ENCODE assay signal across 10 cellular contexts in genomic region chr18:44938396-44939036, GRCh38.
DNase-seq lines count a peak whose midpoint lies in the region; ATAC-seq and TF ChIP-seq lines count a peak whose summit lies in the region.
"Had no signal": no experiment of that assay in that cellular context is flagged by ENCODE, and none has a peak within 500 bp of the region (broad histone marks: within the 10 kb centered on the region; RNA-seq: fewer than 3 reads in every experiment).

No MANE protein-coding gene starts in this region.

- DNase-seq in ELF-1 (ENCODE audit: low read depth, low spot score): peak; percentile 14
- peak; percentile 75 for DNase-seq in NCI-H2171 (lab: John Stamatoyannopoulos, UW)
- no peak for DNase-seq in activated B cell treated with CpG ODN at 0.5 μM for 24 hours
- DNase-seq in naive B cell: no peak
- DNase-seq in T-helper 17 cell: no peak
- DNase-seq in sciatic nerve (ENCODE audit: low spot score): no peak
- DNase-seq: C1 segment of cervical spinal cord, left ventricle myocardium superior had no signal

- H3K4me3 Mint-ChIP-seq in activated B cell treated with CpG ODN at 0.5 μM for 24 hours (no peak overlapping the region), naive B cell (peak overlapping the region in 1 of 8 donors; percentile 36), T-helper 17 cell (no peak overlapping the region)

- no peak for TF ChIP-seq CTCF in activated B cell treated with CpG ODN at 0.5 μM for 24 hours (IDR thresholded peaks at IDR 0.05)

- POLR2A ChIA-PET in activated B cell treated with CpG ODN at 0.5 μM for 24 hours (lab: Charles Lee): no interaction called here

- H3K27me3 Mint-ChIP-seq in activated B cell treated with CpG ODN at 0.5 μM for 24 hours: no peaks in the 10 kb centered on the region
- no peaks in the 10 kb centered on the region for H3K27me3 Mint-ChIP-seq in naive B cell
- H3K27me3 Mint-ChIP-seq in T-helper 17 cell: peaks cover 34% of the 10 kb centered on the region

- CTCF ChIA-PET in activated B cell treated with CpG ODN at 0.5 μM for 24 hours (lab: Charles Lee): interaction anchor here (1.4 kb wide), 1 partner anchor 274 kb away, joined by 4 read pairs; no protein-coding TSS in a partner anchor

- H3K4me1 Mint-ChIP-seq in activated B cell treated with CpG ODN at 0.5 μM for 24 hours (peaks cover 40% of the 10 kb centered on the region), naive B cell (peaks cover 46 to 78% (median 66%) of the 10 kb centered on the region in 3 donors), T-helper 17 cell (no peaks in the 10 kb centered on the region)

- no peaks in the 10 kb centered on the region for H3K9me3 Mint-ChIP-seq in activated B cell treated with CpG ODN at 0.5 μM for 24 hours
- peaks cover 0 to 4% (median 1%) of the 10 kb centered on the region in 7 donors for H3K9me3 Mint-ChIP-seq in naive B cell

- no peaks in the 10 kb centered on the region for H3K9me3 ChIP-seq in T-helper 17 cell (ENCODE audit: control insufficient read depth, low read length, poor library complexity, severe bottlenecking)

- H3K27ac Mint-ChIP-seq in activated B cell treated with CpG ODN at 0.5 μM for 24 hours (peak overlapping the region; percentile 63), naive B cell (peak overlapping the region in 4 of 6 donors; percentile 2 to 78 (median 36)), T-helper 17 cell (no peak overlapping the region)

- intact Hi-C loops in activated B cell treated with CpG ODN at 0.5 μM for 24 hours (cut with micrococcal nuclease) (no loop called here), sciatic nerve (cut with DNase I) (no loop called here)

- no peak for ATAC-seq in activated B cell treated with CpG ODN at 0.5 μM for 24 hours (ENCODE audit: low read depth)
- no peak for ATAC-seq in naive B cell (ENCODE audit: low read depth in 2 of 2)
- no peak for ATAC-seq in T-helper 17 cell
- no peak for ATAC-seq in GM18511 (IDR thresholded peaks at IDR 0.05; ENCODE audit: unreplicated experiment)
- no peak for ATAC-seq in GM21423 (IDR thresholded peaks at IDR 0.05; ENCODE audit: unreplicated experiment)
- no peak for ATAC-seq in sciatic nerve

- H3K36me3 Mint-ChIP-seq in activated B cell treated with CpG ODN at 0.5 μM for 24 hours (ENCODE audit: low read depth) (peaks cover 45% of the 10 kb centered on the region), naive B cell (no peaks in the 10 kb centered on the region), T-helper 17 cell (ENCODE audit: low read depth) (no peaks in the 10 kb centered on the region)

Comparison
In these comparisons a context has a peak if more than half of its experiments do, and no peak if none do; other contexts are left out.
1. DNase-seq: peak in ELF-1 (single experiment) and NCI-H2171 (single experiment); none in activated B cell treated with CpG ODN at 0.5 μM for 24 hours (single experiment), naive B cell (single experiment), T-helper 17 cell (0 of 3) and sciatic nerve (single experiment).